24 cellular contexts compared by ENCODE assay signal in the genomic region with DNA sequence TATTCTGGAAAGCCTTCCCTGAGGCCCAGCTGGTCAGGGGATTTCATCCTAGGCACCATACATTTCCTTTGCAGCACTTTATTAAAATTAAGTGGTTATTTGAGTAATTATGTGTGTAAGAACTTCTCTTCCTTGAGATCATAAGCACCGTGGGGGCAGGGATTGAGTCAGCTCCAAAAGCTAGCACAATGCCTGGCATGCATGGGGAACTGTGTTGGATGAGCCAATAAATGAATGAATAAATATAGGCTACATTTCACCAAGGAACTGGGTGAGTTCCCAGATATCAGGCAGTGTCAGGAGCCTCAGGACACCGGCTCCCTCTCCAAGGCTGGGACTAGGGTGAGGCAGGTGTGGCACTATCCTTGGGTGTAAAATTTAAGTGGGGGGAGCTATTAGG.
DNase-seq lines count a peak whose midpoint lies in the region; ATAC-seq and TF ChIP-seq lines count a peak whose summit lies in the region.
"Had no signal": no experiment of that assay in that cellular context is flagged by ENCODE, and none has a peak within 500 bp of the region (broad histone marks: within the 10 kb centered on the region; RNA-seq: fewer than 3 reads in every experiment).

No MANE protein-coding gene starts in this region.

- H3K36me3 ChIP-seq in heart left ventricle: no peaks in the 10 kb centered on the region
- H3K36me3 ChIP-seq in gastrocnemius medialis: peaks cover 0 to 5% of the 10 kb centered on the region in 2 donors
- no peaks in the 10 kb centered on the region for H3K36me3 ChIP-seq in upper lobe of right lung
- H3K36me3 ChIP-seq: BLaER1 treated with 17β-estradiol and CSF1 and Interleukin-3, amounts not matched to agents 10 nM and 100 nM; HAP-1 had no signal

- H3K27me3 ChIP-seq in heart left ventricle: peaks cover 0 to 20% (median 7%) of the 10 kb centered on the region in 9 donors
- H3K27me3 ChIP-seq in foreskin keratinocyte: no peaks in the 10 kb centered on the region
- H3K27me3 ChIP-seq in gastrocnemius medialis: no peaks in the 10 kb centered on the region
- H3K27me3 ChIP-seq in upper lobe of right lung: no peaks in the 10 kb centered on the region
- H3K27me3 ChIP-seq: BLaER1 treated with 17β-estradiol and CSF1 and Interleukin-3, amounts not matched to agents 10 nM and 100 nM had no signal

- H3K9me3 Mint-ChIP-seq in activated T-cell treated with anti-CD3 and anti-CD28 coated beads, Interleukin-2, amount 50 U/mL, for 72 hours: peaks cover 2% of the 10 kb centered on the region in 2 donors
- H3K9me3 Mint-ChIP-seq: CD4-positive, alpha-beta T cell had no signal

- H3K27ac Mint-ChIP-seq in activated T-cell treated with anti-CD3 and anti-CD28 coated beads, Interleukin-2, amount 50 U/mL, for 72 hours: no peak overlapping the region
- H3K27ac Mint-ChIP-seq: CD4-positive, alpha-beta T cell had no signal

- no peak for TF ChIP-seq POLR2A in heart left ventricle (IDR thresholded peaks at IDR 0.05)
- no peak for TF ChIP-seq POLR2A in gastrocnemius medialis (IDR thresholded peaks at IDR 0.05)

- H3K27me3 Mint-ChIP-seq in activated T-cell treated with anti-CD3 and anti-CD28 coated beads, Interleukin-2, amount 50 U/mL, for 72 hours (ENCODE audit: low read depth): peaks cover 10% of the 10 kb centered on the region

- H3K4me3 ChIP-seq in heart left ventricle (no peak overlapping the region), LNCaP clone FGC (ENCODE audit: low read depth, low read length) (no peak overlapping the region), gastrocnemius medialis (no peak overlapping the region), upper lobe of right lung (no peak overlapping the region)
- H3K4me3 ChIP-seq: BLaER1 treated with 17β-estradiol and CSF1 and Interleukin-3, amounts not matched to agents 10 nM and 100 nM; HAP-1; K562 had no signal

- WGBS in heart left ventricle, 4 donors: 47 to 85% (median 52%) methylated on average over 2 of the region's 2 CpGs

- intact Hi-C loops in heart left ventricle (cut with DNase I) (no loop called here), left cardiac atrium (cut with DNase I) (no loop called here), gastrocnemius medialis (cut with DNase I; ENCODE audit: low total_unique reads) (no loop called here), upper lobe of right lung (cut with DNase I) (no loop called here)

- H3K27ac ChIP-seq in heart left ventricle (no peak overlapping the region), foreskin keratinocyte (no peak overlapping the region), gastrocnemius medialis (no peak overlapping the region), upper lobe of right lung (no peak overlapping the region)
- H3K27ac ChIP-seq: RWPE1 had no signal

- TF ChIP-seq CTCF in heart left ventricle (IDR thresholded peaks at IDR 0.05) (no peak), LNCaP clone FGC (IDR thresholded peaks at IDR 0.05; ENCODE audit: control insufficient read depth, extremely low read depth, insufficient read depth) (no peak), foreskin keratinocyte (conservative IDR thresholded peaks at IDR 0.05) (no peak), gastrocnemius medialis (IDR thresholded peaks at IDR 0.05 in 4 of 5, conservative IDR thresholded peaks at IDR 0.05 in 1 of 5) (no peak), upper lobe of right lung (IDR thresholded peaks at IDR 0.05) (no peak)

- no peaks in the 10 kb centered on the region for H3K4me1 ChIP-seq in heart left ventricle
- no peaks in the 10 kb centered on the region for H3K4me1 ChIP-seq in foreskin keratinocyte
- H3K4me1 ChIP-seq in gastrocnemius medialis: peaks cover 0 to 7% of the 10 kb centered on the region in 2 donors
- H3K4me1 ChIP-seq in upper lobe of right lung: no peaks in the 10 kb centered on the region
- H3K4me1 ChIP-seq: HAP-1 had no signal

- no peaks in the 10 kb centered on the region for H3K9me3 ChIP-seq in heart left ventricle
- no peaks in the 10 kb centered on the region for H3K9me3 ChIP-seq in gastrocnemius medialis
- no peaks in the 10 kb centered on the region for H3K9me3 ChIP-seq in upper lobe of right lung
- H3K9me3 ChIP-seq: BLaER1 treated with 17β-estradiol and CSF1 and Interleukin-3, amounts not matched to agents 10 nM and 100 nM; HAP-1 had no signal

- no peaks in the 10 kb centered on the region for H3K4me1 Mint-ChIP-seq in activated T-cell treated with anti-CD3 and anti-CD28 coated beads, Interleukin-2, amount 50 U/mL, for 72 hours (ENCODE audit: low read depth)

- H3K36me3 Mint-ChIP-seq in activated T-cell treated with anti-CD3 and anti-CD28 coated beads, Interleukin-2, amount 50 U/mL, for 72 hours (ENCODE audit: insufficient read depth in 2 of 2): no peaks in the 10 kb centered on the region

- peak in 1 of 5 donors; percentile 34 for DNase-seq in heart left ventricle
- DNase-seq in left cardiac atrium: no peak
- DNase-seq in LNCaP clone FGC (ENCODE audit: low read depth): peak; percentile 69
- DNase-seq in foreskin keratinocyte: peak; percentile 32 to 75
- DNase-seq in gastrocnemius medialis: peak; percentile 39 to 54
- DNase-seq in upper lobe of right lung: no peak
- no peak for DNase-seq in activated T-cell treated with anti-CD3 and anti-CD28 coated beads, Interleukin-2, amount 50 U/mL, for 72 hours
- DNase-seq: AML-193; CD4-positive, alpha-beta T cell; COR-L47; DMS53; GOT3; Kasumi-1; MM.1S; NCI-H2029; NCI-H446 treated with DMSO at 0.1 percent for 48 hours; NCI-H526 treated with DMSO at 0.1 percent for 48 hours; SIG-M5 had no signal

- in situ Hi-C loops in gastrocnemius medialis (cut with MboI; ENCODE audit: low sequenced_read_pairs in 4 of 4): no loop called here

- H3K4me3 Mint-ChIP-seq in activated T-cell treated with anti-CD3 and anti-CD28 coated beads, Interleukin-2, amount 50 U/mL, for 72 hours: no peak overlapping the region
- H3K4me3 Mint-ChIP-seq: CD4-positive, alpha-beta T cell had no signal

- ATAC-seq in heart left ventricle (peak in 3 of 4 donors; percentile 79 to 82 (median 80)), left cardiac atrium (no peak), foreskin keratinocyte (peak; percentile 59), gastrocnemius medialis (peak; percentile 93 to 94), upper lobe of right lung (no peak)
- ATAC-seq in activated T-cell treated with anti-CD3 and anti-CD28 coated beads, Interleukin-2, amount 50 U/mL, for 72 hours (replicated peaks in 1 of 2): no peak
- ATAC-seq: K562, Panc1, SK-N-SH treated with all-trans-retinoic acid at 6 μM for 48 hours had no signal

Comparison
In these comparisons a context has a peak if more than half of its experiments do, and no peak if none do; other contexts are left out.
1. ATAC-seq: peak in heart left ventricle (3 of 4), foreskin keratinocyte (single experiment) and gastrocnemius medialis (2 of 2); none in left cardiac atrium (0 of 2), upper lobe of right lung (single experiment) and activated T-cell treated with anti-CD3 and anti-CD28 coated beads, Interleukin-2, amount 50 U/mL, for 72 hours (0 of 2).
2. DNase-seq: peak in LNCaP clone FGC (single experiment), foreskin keratinocyte (2 of 2) and gastrocnemius medialis (2 of 2); none in left cardiac atrium (single experiment), upper lobe of right lung (single experiment) and activated T-cell treated with anti-CD3 and anti-CD28 coated beads, Interleukin-2, amount 50 U/mL, for 72 hours (0 of 2).